1 cellular context compared by ENCODE assay signal in the genomic region with DNA sequence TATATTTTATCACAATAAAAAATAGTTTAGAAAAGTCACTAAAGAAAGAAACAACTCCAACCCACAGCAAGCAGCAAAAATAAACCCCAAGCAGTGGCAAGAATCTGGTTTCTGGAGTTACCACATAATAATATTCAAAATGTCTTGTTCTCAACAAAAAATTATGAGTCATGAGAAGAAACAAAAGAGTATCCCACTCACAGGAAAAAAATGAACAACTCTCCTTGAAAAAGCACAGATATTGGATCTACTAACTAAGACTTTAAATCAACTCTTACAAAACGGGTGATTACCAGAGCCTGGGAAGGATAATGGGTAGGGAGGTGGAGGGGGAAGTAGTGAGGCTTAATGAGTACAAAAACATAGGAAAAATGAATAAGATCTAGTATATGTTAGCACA.
TF ChIP-seq lines count a peak whose summit lies in the region.

No MANE protein-coding gene starts in this region.

TF ChIP-seq in IMR-90, 13 proteins besides CTCF, POLR2A, EP300 and RAD21 (continued from another document):
- TF ChIP-seq MAZ (IDR thresholded peaks at IDR 0.05; ENCODE audit: borderline replicate concordance, low read depth, low read length) (no peak), RCOR1 (IDR thresholded peaks at IDR 0.05; ENCODE audit: insufficient replicate concordance, low read length) (no peak), CHD1 (IDR thresholded peaks at IDR 0.05; ENCODE audit: low read depth, low read length) (no peak), CEBPB (IDR thresholded peaks at IDR 0.05; ENCODE audit: low read depth, low read length) (no peak), MXI1 (IDR thresholded peaks at IDR 0.05; ENCODE audit: borderline replicate concordance, low read depth, low read length) (no peak), SMC3 (IDR thresholded peaks at IDR 0.05; ENCODE audit: low read depth, low read length) (no peak), FOS (IDR thresholded peaks at IDR 0.05; ENCODE audit: low read depth, low read length) (no peak), BHLHE40 (IDR thresholded peaks at IDR 0.05; ENCODE audit: low read depth, low read length) (no peak)
- TF ChIP-seq, protein P1, sequence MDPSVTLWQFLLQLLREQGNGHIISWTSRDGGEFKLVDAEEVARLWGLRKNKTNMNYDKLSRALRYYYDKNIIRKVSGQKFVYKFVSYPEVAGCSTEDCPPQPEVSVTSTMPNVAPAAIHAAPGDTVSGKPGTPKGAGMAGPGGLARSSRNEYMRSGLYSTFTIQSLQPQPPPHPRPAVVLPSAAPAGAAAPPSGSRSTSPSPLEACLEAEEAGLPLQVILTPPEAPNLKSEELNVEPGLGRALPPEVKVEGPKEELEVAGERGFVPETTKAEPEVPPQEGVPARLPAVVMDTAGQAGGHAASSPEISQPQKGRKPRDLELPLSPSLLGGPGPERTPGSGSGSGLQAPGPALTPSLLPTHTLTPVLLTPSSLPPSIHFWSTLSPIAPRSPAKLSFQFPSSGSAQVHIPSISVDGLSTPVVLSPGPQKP (IDR thresholded peaks at IDR 0.05; ENCODE audit: borderline replicate concordance, low read depth, low read length): no peak
- TF ChIP-seq, protein P2, sequence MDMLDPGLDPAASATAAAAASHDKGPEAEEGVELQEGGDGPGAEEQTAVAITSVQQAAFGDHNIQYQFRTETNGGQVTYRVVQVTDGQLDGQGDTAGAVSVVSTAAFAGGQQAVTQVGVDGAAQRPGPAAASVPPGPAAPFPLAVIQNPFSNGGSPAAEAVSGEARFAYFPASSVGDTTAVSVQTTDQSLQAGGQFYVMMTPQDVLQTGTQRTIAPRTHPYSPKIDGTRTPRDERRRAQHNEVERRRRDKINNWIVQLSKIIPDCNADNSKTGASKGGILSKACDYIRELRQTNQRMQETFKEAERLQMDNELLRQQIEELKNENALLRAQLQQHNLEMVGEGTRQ (IDR thresholded peaks at IDR 0.05; ENCODE audit: low read depth, low read length): no peak
TF ChIP-seq in IMR-90: peak in this region for 0.
